ENCODE assay signal across 8 cellular contexts in genomic region chr19:2721570-2722540, GRCh38. TPM values are rescaled to one million over a fixed set of nuclear protein-coding genes. Genes with fewer than 3 reads are reported as not detected.
A peak's percentile ranks its signal among the peaks of the same experiment; 100 is the strongest.
DNase-seq lines count a peak whose midpoint lies in the region; TF ChIP-seq lines count a peak whose summit lies in the region.
"Had no signal": no experiment of that assay in that cellular context is flagged by ENCODE, and none has a peak within 500 bp of the region (broad histone marks: within the 10 kb centered on the region; RNA-seq: fewer than 3 reads in every experiment).

No MANE protein-coding gene starts in this region.

- TF ChIP-seq POLR2A in Peyer's patch (IDR thresholded peaks at IDR 0.05), result no peak
- TF ChIP-seq POLR2A in transverse colon (IDR thresholded peaks at IDR 0.05), result no peak

- intact Hi-C loops in transverse colon (cut with DNase I; ENCODE audit: low total_unique reads) (no loop called here), tibial artery (cut with DNase I; ENCODE audit: low total_unique reads) (no loop called here)

- no peak overlapping the region for H3K27ac Mint-ChIP-seq in glutamatergic neuron (ENCODE audit: unreplicated experiment)

- peak overlapping the region; percentile 74 for H3K4me3 Mint-ChIP-seq in glutamatergic neuron (ENCODE audit: unreplicated experiment)

- H3K36me3 Mint-ChIP-seq in glutamatergic neuron (ENCODE audit: unreplicated experiment), result no peaks in the 10 kb centered on the region

- H3K27me3 Mint-ChIP-seq in glutamatergic neuron (ENCODE audit: unreplicated experiment), result peaks cover 7% of the 10 kb centered on the region

- TF ChIP-seq CTCF in GM12864 (IDR thresholded peaks at IDR 0.05; ENCODE audit: low read depth, low read length, missing control alignments) (no peak), Peyer's patch (IDR thresholded peaks at IDR 0.05) (no peak), glutamatergic neuron (IDR thresholded peaks at IDR 0.05; ENCODE audit: partially characterized antibody, unreplicated experiment) (no peak), transverse colon (IDR thresholded peaks at IDR 0.05) (no peak), tibial artery (IDR thresholded peaks at IDR 0.05) (no peak)

- no peak for DNase-seq in GM12864 (ENCODE audit: low read depth)
- no peak for DNase-seq in Peyer's patch
- no peak for DNase-seq in glutamatergic neuron
- DNase-seq in NCI-H2107 (lab: John Stamatoyannopoulos, UW), result no peak
- no peak for DNase-seq in transverse colon
- no peak for DNase-seq in tibial artery
- DNase-seq: NCI-H2029 had no signal

- H3K27ac ChIP-seq in Peyer's patch (peak overlapping the region in 1 of 4 donors; percentile 25), skin epidermis (no peak overlapping the region), transverse colon (no peak overlapping the region), tibial artery (peak overlapping the region in 1 of 2 donors; percentile 75)

- no peaks in the 10 kb centered on the region for H3K36me3 ChIP-seq in Peyer's patch
- H3K36me3 ChIP-seq in transverse colon, result no peaks in the 10 kb centered on the region
- no peaks in the 10 kb centered on the region for H3K36me3 ChIP-seq in tibial artery

- peaks cover 3% of the 10 kb centered on the region for H3K9me3 Mint-ChIP-seq in glutamatergic neuron (ENCODE audit: unreplicated experiment)

- H3K4me3 ChIP-seq in GM12864 (ENCODE audit: low read depth, low read length) (peak overlapping the region; percentile 33), Peyer's patch (peak overlapping the region in 3 of 4 donors; percentile 32 to 56 (median 36)), skin epidermis (peak overlapping the region in 4 of 7 experiments; percentile 19 to 41 (median 25)), transverse colon (peak overlapping the region in 2 of 4 donors; percentile 19 to 32), tibial artery (peak overlapping the region in 1 of 2 donors; percentile 16)

- H3K4me1 ChIP-seq in Peyer's patch (peaks cover 0 to 28% (median 14%) of the 10 kb centered on the region in 4 donors), transverse colon (peaks cover 9 to 28% (median 19%) of the 10 kb centered on the region in 4 donors), tibial artery (peaks cover 7 to 36% (median 33%) of the 10 kb centered on the region in 4 donors)

- TF ChIP-seq EP300 in transverse colon (IDR thresholded peaks at IDR 0.05; ENCODE audit: low read depth), result no peak

- in situ Hi-C loops in transverse colon (cut with MboI; ENCODE audit: low pct_ligation_motif_present in 1 of 4, low pct_unique_long_range_greater_than_20kb in 1 of 4, low sequenced_read_pairs in 3 of 4), result no loop called here

- H3K4me1 Mint-ChIP-seq in glutamatergic neuron (ENCODE audit: low read depth, unreplicated experiment), result peaks cover 3% of the 10 kb centered on the region

- WGBS in transverse colon (ENCODE audit: low coverage in 1 of 2), 2 donors, result 36 to 53% methylated on average over 6 to 38 of the region's 39 CpGs

- peaks cover 0 to 13% of the 10 kb centered on the region in 2 donors for H3K27me3 ChIP-seq in Peyer's patch
- peaks cover 85% of the 10 kb centered on the region for H3K27me3 ChIP-seq in transverse colon
- peaks cover 4 to 67% of the 10 kb centered on the region in 2 donors for H3K27me3 ChIP-seq in tibial artery

- H3K9me3 ChIP-seq in Peyer's patch (no peaks in the 10 kb centered on the region), transverse colon (no peaks in the 10 kb centered on the region), tibial artery (no peaks in the 10 kb centered on the region)

RNA-seq across cellular contexts. Expression of gene DIRAS1, which starts 0.7 kb away (rescaled TPM):
- total RNA-seq in Peyer's patch, result 10 to 100 TPM in 1 of 4 donors, 1 to 10 TPM in 2, under 1 TPM in 1; 0.18 to 23.1 (median 1.4) TPM
- total RNA-seq in glutamatergic neuron (ENCODE audit: unreplicated experiment), result 47.1 TPM
- 1 to 10 TPM in 1 of 4 donors, under 1 TPM in 2, not detected in 1; 0.41 to 1.4 (median 0.64) TPM for total RNA-seq in transverse colon

RNA-seq across cellular contexts. Expression of gene SLC39A3, which starts 18.0 kb away (rescaled TPM):
- total RNA-seq in Peyer's patch (10 to 100 TPM; 22.1 to 29.7 (median 26.0) TPM), glutamatergic neuron (ENCODE audit: unreplicated experiment) (40.8 TPM), transverse colon (10 to 100 TPM; 10.1 to 40.4 (median 24.7) TPM)

RNA-seq across cellular contexts. Expression of gene GNG7, which starts 19.4 kb away (rescaled TPM):
- 10 to 100 TPM in 1 of 4 donors, 1 to 10 TPM in 3; 1.2 to 14.9 (median 2.0) TPM for total RNA-seq in Peyer's patch
- 8.0 TPM for total RNA-seq in glutamatergic neuron (ENCODE audit: unreplicated experiment)
- 10 to 100 TPM in 1 of 4 donors, 1 to 10 TPM in 3; 1.6 to 13.1 (median 4.0) TPM for total RNA-seq in transverse colon
